Comparison of ENCODE assay signal across 26 cellular contexts in genomic region chr9:83715794-83716193, GRCh38.
"Had no signal": no experiment of that assay in that cellular context is flagged by ENCODE, and none has a peak within 500 bp of the region (broad histone marks: within the 10 kb centered on the region; RNA-seq: fewer than 3 reads in every experiment).

No MANE protein-coding gene starts in this region.

- H3K27me3 ChIP-seq: colonic mucosa, esophagus squamous epithelium, gastrocnemius medialis, heart right ventricle, left lung had no signal

- H3K36me3 ChIP-seq: colonic mucosa, esophagus squamous epithelium, gastrocnemius medialis, left lung, lower lobe of right lung had no signal

- ATAC-seq: effector memory CD8-positive, alpha-beta T cell; esophagus mucosa; gastrocnemius medialis; heart right ventricle; left cardiac atrium; left lung; left ventricle myocardium superior; lower lobe of right lung; mucosa of descending colon had no signal

- H3K4me1 ChIP-seq: colonic mucosa, esophagus squamous epithelium, gastrocnemius medialis, heart right ventricle, left lung, lower lobe of right lung had no signal

- H3K27ac ChIP-seq: colonic mucosa, epithelial cell of prostate, esophagus squamous epithelium, gastrocnemius medialis, heart right ventricle, left lung, lower lobe of right lung had no signal

- FAIRE-seq: endometrium, islet of Langerhans, keratinocyte had no signal

- H3K9me3 ChIP-seq: colonic mucosa, esophagus squamous epithelium, gastrocnemius medialis, left lung, lower lobe of right lung, mucosa of descending colon had no signal

- DNase-seq: colonic mucosa; cortex of kidney; effector CD8-positive, alpha-beta T cell; effector memory CD8-positive, alpha-beta T cell; endodermal cell; erythroblast; esophagus squamous epithelium; foreskin fibroblast; foreskin melanocyte; gastrocnemius medialis; glutamatergic neuron; head of caudate nucleus; heart right ventricle; hippocampal formation; left cardiac atrium; left lung; left ventricle myocardium superior; lower lobe of right lung; mesenchymal stem cell; mucosa of descending colon; naive B cell had no signal

- H3K4me3 ChIP-seq: colonic mucosa, esophagus squamous epithelium, gastrocnemius medialis, heart right ventricle, left lung, lower lobe of right lung, mucosa of descending colon had no signal
